In the genomic region with DNA sequence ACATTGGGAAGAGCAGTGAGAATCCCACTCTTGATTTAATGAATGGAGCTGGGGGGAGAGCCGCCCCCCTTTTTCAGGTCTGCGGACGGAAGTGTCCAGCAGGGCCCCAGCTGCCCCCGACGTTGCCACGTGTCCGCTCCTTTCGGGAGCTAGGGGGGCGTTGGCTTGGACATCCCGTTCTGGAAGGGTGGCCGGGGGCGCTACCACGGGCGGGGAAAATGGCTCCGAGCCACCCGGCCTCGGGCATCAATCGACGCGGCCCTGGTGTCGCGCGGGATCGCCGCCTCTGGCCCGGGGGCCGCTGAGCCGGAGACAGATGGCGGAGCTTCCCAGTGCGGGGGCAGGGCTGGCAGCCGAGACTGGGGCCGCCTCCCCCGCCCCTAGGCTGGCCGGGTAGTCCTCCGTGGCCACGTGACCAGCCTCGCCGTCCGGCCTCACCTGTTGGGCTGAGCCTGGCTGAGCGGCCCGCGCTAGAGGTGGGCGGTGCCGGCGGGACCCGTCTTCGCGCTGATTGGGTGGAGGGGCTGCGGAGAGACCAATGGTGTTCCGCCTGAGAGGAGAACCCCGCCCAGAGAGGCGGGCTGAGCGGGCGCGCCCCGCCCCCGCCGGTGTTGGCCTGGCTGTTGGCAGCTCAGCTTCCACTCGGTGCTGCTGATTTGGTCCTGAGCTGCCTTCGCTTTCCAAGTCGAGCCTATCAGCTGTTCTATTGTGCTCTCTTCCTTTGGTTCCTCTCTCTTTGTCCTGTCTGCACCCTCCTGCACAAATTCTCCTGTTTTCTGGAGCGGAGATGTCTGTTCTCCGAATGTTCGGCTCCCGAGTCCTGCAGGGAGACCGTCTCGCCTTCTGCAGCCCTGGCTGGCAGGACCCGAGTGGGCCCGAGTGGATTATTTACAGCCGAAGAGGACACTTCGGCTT, we compare ENCODE assay signal across 8 cellular contexts. TPM values are rescaled to one million over a fixed set of nuclear protein-coding genes. Genes with fewer than 3 reads are reported as not detected.
DNase-seq lines count a peak whose midpoint lies in the region; ATAC-seq and TF ChIP-seq lines count a peak whose summit lies in the region.

No MANE protein-coding gene starts in this region.

- H3K27ac Mint-ChIP-seq in activated CD4-positive, alpha-beta T cell treated with anti-CD3 and anti-CD28 coated beads, Interleukin-2, amount 10 ng/mL, durations not matched to agents 7 days and 5 days: no peak overlapping the region

- intact Hi-C loops in colonic mucosa (cut with DNase I): no loop called here

- H3K4me3 ChIP-seq in AG04449 (ENCODE audit: low read depth, low read length) (peak overlapping the region; percentile 55), colonic mucosa (peak overlapping the region; percentile 40), kidney epithelial cell (ENCODE audit: low read depth, low read length) (peak overlapping the region; percentile 50)

- DNase-seq in AG04449 (ENCODE audit: low read depth, low spot score) (peak; percentile 47), NCI-H1105 (lab: John Stamatoyannopoulos, UW) (peak; percentile 98), colonic mucosa (peak; percentile 88), kidney epithelial cell (ENCODE audit: low read depth) (peak; percentile 82)
- DNase-seq in activated CD4-positive, alpha-beta T cell treated with anti-CD3 and anti-CD28 coated beads, Interleukin-2, amount 10 ng/mL, durations not matched to agents 7 days and 5 days: peak; percentile 89
- peak; percentile 88 for DNase-seq in stimulated activated CD4-positive, alpha-beta T cell treated with anti-CD3 and anti-CD28 coated beads, Interleukin-12 subunit alpha, Interleukin-12 subunit beta, amount 100 ng/mL, for 4 hours

- peaks cover 2% of the 10 kb centered on the region for H3K27me3 Mint-ChIP-seq in activated CD4-positive, alpha-beta T cell treated with anti-CD3 and anti-CD28 coated beads, Interleukin-2, amount 10 ng/mL, durations not matched to agents 7 days and 5 days

- peak overlapping the region; percentile 8 to 36 for H3K9ac ChIP-seq in colonic mucosa (ENCODE audit: low read depth in 2 of 2, low read length in 2 of 2)

- H3K36me3 ChIP-seq in colonic mucosa (no peaks in the 10 kb centered on the region), kidney epithelial cell (ENCODE audit: control insufficient read depth, insufficient read depth, low read length) (no peaks in the 10 kb centered on the region)

- CTCF ChIA-PET in AG04449 (lab: Yijun Ruan, JAX): interaction anchor here (1.3 kb wide), 1 partner anchor 617 kb away, joined by 6 read pairs; no protein-coding TSS in a partner anchor
- CTCF ChIA-PET in activated CD4-positive, alpha-beta T cell treated with anti-CD3 and anti-CD28 coated beads, Interleukin-2, amount 10 ng/mL, durations not matched to agents 7 days and 5 days (lab: Charles Lee): interaction anchor here (1.1 kb wide), 1 partner anchor 110 kb away, joined by 3 read pairs; no protein-coding TSS in a partner anchor

- ATAC-seq in GM21619 (IDR thresholded peaks at IDR 0.05; ENCODE audit: unreplicated experiment): peak; percentile 69
- no peak for ATAC-seq in GM19351 (IDR thresholded peaks at IDR 0.05; ENCODE audit: unreplicated experiment)

- H3K36me3 Mint-ChIP-seq in activated CD4-positive, alpha-beta T cell treated with anti-CD3 and anti-CD28 coated beads, Interleukin-2, amount 10 ng/mL, durations not matched to agents 7 days and 5 days (ENCODE audit: low read depth): peaks cover 21% of the 10 kb centered on the region

- no peaks in the 10 kb centered on the region for H3K9me3 Mint-ChIP-seq in activated CD4-positive, alpha-beta T cell treated with anti-CD3 and anti-CD28 coated beads, Interleukin-2, amount 10 ng/mL, durations not matched to agents 7 days and 5 days

- no peak overlapping the region for H3K27ac ChIP-seq in colonic mucosa

- H3K9me3 ChIP-seq in colonic mucosa: no peaks in the 10 kb centered on the region

- H3K4me3 Mint-ChIP-seq in activated CD4-positive, alpha-beta T cell treated with anti-CD3 and anti-CD28 coated beads, Interleukin-2, amount 10 ng/mL, durations not matched to agents 7 days and 5 days: peak overlapping the region; percentile 61

- H3K4me1 Mint-ChIP-seq in activated CD4-positive, alpha-beta T cell treated with anti-CD3 and anti-CD28 coated beads, Interleukin-2, amount 10 ng/mL, durations not matched to agents 7 days and 5 days: peaks cover 54% of the 10 kb centered on the region

- peaks cover 2% of the 10 kb centered on the region for H3K4me1 ChIP-seq in colonic mucosa

- H3K27me3 ChIP-seq in colonic mucosa: peaks cover 13% of the 10 kb centered on the region
- H3K27me3 ChIP-seq in kidney epithelial cell (ENCODE audit: control insufficient read depth, insufficient read depth, low read length): no peaks in the 10 kb centered on the region

- POLR2A ChIA-PET in AG04449 (lab: Yijun Ruan, JAX): interaction anchor here (1.0 to 1.1 kb wide), 3 partner anchors 8 to 10 kb away, joined by 3 to 5 read pairs (median 3); a partner anchor contains a TSS
- POLR2A ChIA-PET in activated CD4-positive, alpha-beta T cell treated with anti-CD3 and anti-CD28 coated beads, Interleukin-2, amount 10 ng/mL, durations not matched to agents 7 days and 5 days (lab: Charles Lee): interaction anchor here (0.7 kb wide), 1 partner anchor 714 kb away, joined by 5 read pairs; no protein-coding TSS in a partner anchor

- TF ChIP-seq CTCF in AG04449 (IDR thresholded peaks at IDR 0.05; ENCODE audit: insufficient read depth, low read length, missing control alignments) (no peak), colonic mucosa (IDR thresholded peaks at IDR 0.05) (no peak), kidney epithelial cell (IDR thresholded peaks at IDR 0.05; ENCODE audit: insufficient read depth, low read length, poor library complexity, severe bottlenecking) (no peak)

RNA-seq across cellular contexts. Expression of a gene that starts 8.3 kb away (rescaled TPM):
- 10 to 100 TPM; 11.5 to 11.9 TPM for total RNA-seq in activated CD4-positive, alpha-beta T cell treated with anti-CD3 and anti-CD28 coated beads, Interleukin-2, amount 10 ng/mL, durations not matched to agents 7 days and 5 days
- total RNA-seq in colonic mucosa: 1 to 10 TPM; 1.1 TPM
- total RNA-seq in kidney epithelial cell: 25.1 and 25.2 TPM in 2 replicates

Comparison
In these comparisons a context has a peak if more than half of its experiments do, and no peak if none do; other contexts are left out.
1. DNase-seq: peak in every context shown above with its lines; median percentile 98 in NCI-H1105; 89 in activated CD4-positive, alpha-beta T cell treated with anti-CD3 and anti-CD28 coated beads, Interleukin-2, amount 10 ng/mL, durations not matched to agents 7 days and 5 days; 88 in colonic mucosa; 88 in stimulated activated CD4-positive, alpha-beta T cell treated with anti-CD3 and anti-CD28 coated beads, Interleukin-12 subunit alpha, Interleukin-12 subunit beta, amount 100 ng/mL, for 4 hours; 82 in kidney epithelial cell; 47 in AG04449.
2. RNA of a gene that starts 8.3 kb away (total RNA-seq): 25.1 to 25.2 TPM in kidney epithelial cell and 11.5 to 11.9 TPM in activated CD4-positive, alpha-beta T cell treated with anti-CD3 and anti-CD28 coated beads, Interleukin-2, amount 10 ng/mL, durations not matched to agents 7 days and 5 days; 1.1 TPM in colonic mucosa; every median in the first group is over 4 times any median in the second.
3. Peak in every context shown above with its lines, with median percentiles within 50 percentile points of each other: H3K4me3 ChIP-seq.